ENCODE assay signal across 11 cellular contexts in the genomic region with DNA sequence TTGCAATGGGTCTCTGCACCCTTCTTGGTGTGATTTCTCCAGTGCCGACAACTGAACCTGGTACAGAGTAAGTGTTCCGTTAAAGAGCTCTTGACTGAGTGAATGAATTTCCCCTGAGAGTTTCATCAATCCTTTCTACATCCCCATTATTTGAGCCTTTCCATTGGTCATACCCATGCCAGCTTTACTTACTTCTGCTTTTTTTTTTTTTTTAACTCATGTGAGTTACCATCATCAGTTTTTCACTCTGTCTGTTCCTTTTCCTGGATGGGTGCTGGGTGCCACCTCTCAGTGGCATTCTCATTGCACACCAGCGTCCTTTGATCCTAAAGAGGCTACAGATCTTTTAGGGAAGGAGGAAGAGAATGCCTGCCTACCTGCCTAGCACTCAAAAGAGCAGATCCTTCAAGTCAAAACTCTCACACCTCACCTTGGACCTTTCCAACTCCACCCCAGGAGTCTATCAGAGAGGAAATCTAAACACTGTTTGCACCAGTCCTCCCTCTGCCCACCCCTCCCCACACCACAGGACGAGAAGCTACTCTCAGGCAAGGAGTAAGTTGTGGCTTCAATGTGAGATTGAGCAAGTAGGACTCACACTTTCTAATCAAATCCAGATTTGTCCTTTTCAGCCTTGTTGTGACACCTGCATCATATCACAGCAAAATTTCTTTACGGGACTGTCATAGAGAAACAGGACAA. TPM values are rescaled to one million over a fixed set of nuclear protein-coding genes. Genes with fewer than 3 reads are reported as not detected.
DNase-seq lines count a peak whose midpoint lies in the region; ATAC-seq lines count a peak whose summit lies in the region.
"Had no signal": no experiment of that assay in that cellular context is flagged by ENCODE, and none has a peak within 500 bp of the region (broad histone marks: within the 10 kb centered on the region; RNA-seq: fewer than 3 reads in every experiment).

No MANE protein-coding gene starts in this region.

- no peak overlapping the region for H3K9ac ChIP-seq in trophoblast cell (ENCODE audit: low read length)

- no peak overlapping the region for H4K91ac ChIP-seq in trophoblast cell (ENCODE audit: low read depth, low read length)

- no peak overlapping the region for H4K8ac ChIP-seq in trophoblast cell (ENCODE audit: low read depth, low read length)

- no peak overlapping the region for H3K4me3 ChIP-seq in trophoblast cell (ENCODE audit: low read depth, low read length)

- H3K9me3 ChIP-seq in trophoblast cell (ENCODE audit: insufficient read depth, low read depth, low read length), result no peaks in the 10 kb centered on the region

- H4K12ac ChIP-seq in trophoblast cell (ENCODE audit: low read depth, low read length), result no peak overlapping the region

- no peak overlapping the region for H3K14ac ChIP-seq in trophoblast cell (ENCODE audit: low read length)

- H2AFZ ChIP-seq in trophoblast cell (ENCODE audit: insufficient read depth, low read length, poor library complexity), result no peak overlapping the region

- H3K79me1 ChIP-seq in trophoblast cell (ENCODE audit: low read length), result no peaks in the 10 kb centered on the region

- H2BK5ac ChIP-seq in trophoblast cell (ENCODE audit: low read depth, low read length, poor library complexity), result no peak overlapping the region

- no peaks in the 10 kb centered on the region for H3K27me3 ChIP-seq in trophoblast cell (ENCODE audit: insufficient read depth, low read length)

- H2AK5ac ChIP-seq in trophoblast cell (ENCODE audit: low read length), result no peak overlapping the region

- no peak overlapping the region for H3K4ac ChIP-seq in trophoblast cell (ENCODE audit: low read depth, low read length)

- H3K27ac ChIP-seq in trophoblast cell (ENCODE audit: low read depth, low read length), result no peak overlapping the region
- H3K27ac ChIP-seq: 22Rv1 had no signal

- no CpG with 5 or more reads among the region's 5 CpGs for WGBS in trophoblast cell (ENCODE audit: extremely low coverage, insufficient coverage, insufficient read length)

- no peaks in the 10 kb centered on the region for H3K79me2 ChIP-seq in trophoblast cell (ENCODE audit: control insufficient read depth, insufficient read depth, low read length, poor library complexity)

- DNase-seq in NCI-H1417 (lab: John Stamatoyannopoulos, UW) (peak in 2 of 3 experiments; percentile 1 to 44), NCI-H1417 treated with DMSO at 0.1 percent for 48 hours (lab: John Stamatoyannopoulos, UW) (no peak), NCI-H345 (lab: John Stamatoyannopoulos, UW) (peak; percentile 78), pons (ENCODE audit: low spot score) (peak; percentile 62), trophoblast cell (no peak), HuH-7.5 (ENCODE audit: low spot score) (no peak)
- no peak for DNase-seq in activated CD4-positive, alpha-beta T cell treated with anti-CD3 and anti-CD28 coated beads, Interleukin-2, amount 50 U/mL, for 48 hours
- DNase-seq: activated gamma-delta T cell, hippocampal formation had no signal

- peak; percentile 18 for ATAC-seq in esophagus mucosa

- no peak overlapping the region for H2BK12ac ChIP-seq in trophoblast cell (ENCODE audit: low read length)

- H3K36me3 ChIP-seq in trophoblast cell (ENCODE audit: control insufficient read depth in 1 of 2, insufficient read depth in 2 of 2, low read length in 2 of 2), result no peaks in the 10 kb centered on the region

- H3K4me2 ChIP-seq in trophoblast cell (ENCODE audit: low read length), result no peak overlapping the region

- no peak overlapping the region for H3K23ac ChIP-seq in trophoblast cell (ENCODE audit: low read length)

- H3K4me1 ChIP-seq in trophoblast cell (ENCODE audit: control insufficient read depth in 1 of 2, insufficient read depth in 2 of 2, low read length in 2 of 2), result peaks cover 0 to 2% of the 10 kb centered on the region in 2 experiments

- H3K18ac ChIP-seq in trophoblast cell (ENCODE audit: low read length), result no peak overlapping the region

- H2BK120ac ChIP-seq in trophoblast cell (ENCODE audit: insufficient read depth, low read length, poor library complexity), result no peak overlapping the region

RNA-seq across cellular contexts. Expression of a gene that starts 13.1 kb away (rescaled TPM):
- 37.0 TPM for total RNA-seq in esophagus mucosa
- polyA plus RNA-seq in trophoblast cell (2013), result 28.3 and 28.6 TPM in 2 replicates

Comparison
In these comparisons a context has a peak if more than half of its experiments do, and no peak if none do; other contexts are left out.
1. DNase-seq: peak in NCI-H1417 (2 of 3), NCI-H345 (single experiment) and pons (single experiment); none in NCI-H1417 treated with DMSO at 0.1 percent for 48 hours (single experiment), activated CD4-positive, alpha-beta T cell treated with anti-CD3 and anti-CD28 coated beads, Interleukin-2, amount 50 U/mL, for 48 hours (0 of 2), trophoblast cell (0 of 2) and HuH-7.5 (single experiment).